Comparison of ENCODE assay signal across 2 cellular contexts in genomic region chr2:60976271-60976670, GRCh38.
A peak's percentile ranks its signal among the peaks of the same experiment; 100 is the strongest.
TF ChIP-seq lines count a peak whose summit lies in the region.

No MANE protein-coding gene starts in this region.

TF ChIP-seq in HepG2, 621 proteins besides CTCF, POLR2A, EP300 and RAD21:
- no peak for TF ChIP-seq ZNF3 (CRISPR knock-in tag; IDR thresholded peaks at IDR 0.05)
- peak; percentile 71 for TF ChIP-seq ATF7 (IDR thresholded peaks at IDR 0.05)
- no peak for TF ChIP-seq ATF7 (CRISPR knock-in tag; IDR thresholded peaks at IDR 0.05)
TF ChIP-seq in HepG2: peak in this region for 1.

TF ChIP-seq in GM12878, 131 proteins besides CTCF, POLR2A, EP300 and RAD21:
- TF ChIP-seq USF2 (IDR thresholded peaks at IDR 0.05; ENCODE audit: borderline replicate concordance, low read depth, low read length), result no peak
- 0 out of 2 replicates have a peak, but pooled peaks have one; percentile 18 for TF ChIP-seq ATF7 (IDR thresholded peaks at IDR 0.05; ENCODE audit: low read depth)
- no peak for TF ChIP-seq NFXL1 (IDR thresholded peaks at IDR 0.05; ENCODE audit: borderline replicate concordance)
- TF ChIP-seq IRF4 (IDR thresholded peaks at IDR 0.05; ENCODE audit: low read depth, low read length), result no peak
- no peak for TF ChIP-seq CBX5 (IDR thresholded peaks at IDR 0.05; ENCODE audit: low read depth)
